In genomic region chr14:104514156-104514848, GRCh38 we compare ENCODE assay signal across 30 cellular contexts.
DNase-seq lines count a peak whose midpoint lies in the region; ATAC-seq and TF ChIP-seq lines count a peak whose summit lies in the region.
"Had no signal": no experiment of that assay in that cellular context is flagged by ENCODE, and none has a peak within 500 bp of the region (broad histone marks: within the 10 kb centered on the region; RNA-seq: fewer than 3 reads in every experiment).

No MANE protein-coding gene starts in this region.

- H3K4me3 Mint-ChIP-seq in type B pancreatic cell: no peak overlapping the region
- H3K4me3 Mint-ChIP-seq: activated B cell treated with CpG ODN at 0.5 μM for 24 hours; activated naive CD8-positive, alpha-beta T cell; dendritic cell treated with granulocyte-macrophage colony-stimulating factor and Interleukin-4, amounts not matched to agents 40 ng/mL and 50 ng/mL, for 4 days; stimulated activated naive CD8-positive, alpha-beta T cell treated with anti-CD3 and anti-CD28 coated beads, Interleukin-15, Interleukin-2, amounts not matched to agents 100 ng/mL and 50 ng/mL, for 24 hours had no signal

- intact Hi-C loops in left ventricle myocardium superior (cut with micrococcal nuclease): no loop called here

- ATAC-seq in left ventricle myocardium superior: peak; percentile 71
- ATAC-seq: gastroesophageal sphincter had no signal

- TF ChIP-seq POLR2A in erythroblast (IDR thresholded peaks at IDR 0.05; ENCODE audit: low read length): no peak

- no peak overlapping the region for H3K27ac Mint-ChIP-seq in type B pancreatic cell
- H3K27ac Mint-ChIP-seq: activated B cell treated with CpG ODN at 0.5 μM for 24 hours; activated naive CD8-positive, alpha-beta T cell; activated T-helper 2 cell treated with anti-CD3 and anti-CD28 coated beads, Interferon-gamma antibody, Interleukin-2, Interleukin-4, amounts not matched to agents 10 μg/mL and 5 μg/mL and 100 μg/mL, durations not matched to agents 14 hours and 24 hours and 36 hours; CD4-positive, alpha-beta memory T cell; dendritic cell treated with granulocyte-macrophage colony-stimulating factor and Interleukin-4, amounts not matched to agents 40 ng/mL and 50 ng/mL, for 4 days; stimulated activated naive CD8-positive, alpha-beta T cell treated with anti-CD3 and anti-CD28 coated beads, Interleukin-15, Interleukin-2, amounts not matched to agents 100 ng/mL and 50 ng/mL, for 24 hours had no signal

- POLR2A ChIA-PET in RWPE1 (lab: Yijun Ruan, JAX; ENCODE audit: low non-redundant PET): no interaction called here

- DNase-seq in activated CD8-positive, alpha-beta memory T cell treated with anti-CD3 and anti-CD28 coated beads for 24 hours: peak; percentile 38
- DNase-seq in activated CD8-positive, alpha-beta memory T cell treated with anti-CD3 and anti-CD28 coated beads, Interleukin-2, amount 50 U/mL, for 48 hours: no peak
- no peak for DNase-seq in RWPE1 (ENCODE audit: low spot score)
- peak; percentile 69 for DNase-seq in left ventricle myocardium superior
- peak; percentile 58 for DNase-seq in type B pancreatic cell (ENCODE audit: extremely low spot score, unreplicated experiment)
- DNase-seq in erythroblast (lab: John Stamatoyannopoulos, UW): no peak
- no peak for DNase-seq in activated CD4-positive, alpha-beta T cell treated with anti-CD3 and anti-CD28 coated beads for 1 hour
- no peak for DNase-seq in GM20000 (ENCODE audit: low spot score)
- DNase-seq: activated B cell treated with CpG ODN at 0.5 μM for 24 hours; activated CD4-positive, alpha-beta T cell treated with anti-CD3 and anti-CD28 coated beads, Interleukin-2, amount 50 U/mL, for 4 hours; CD4-positive, alpha-beta memory T cell; DMS153; GF-D8; HCEC 1CT; hypothalamus; KBM-7; NCI-H1436; NCI-H2107; NCI-H510A; NK-92 treated with Interleukin-12 subunit alpha and Interleukin-12 subunit beta, amount 100 ng/mL, for 24 hours; T1000; thyroid gland had no signal

- H3K27me3 Mint-ChIP-seq in type B pancreatic cell: peaks cover 13% of the 10 kb centered on the region
- H3K27me3 Mint-ChIP-seq: dendritic cell treated with granulocyte-macrophage colony-stimulating factor and Interleukin-4, amounts not matched to agents 40 ng/mL and 50 ng/mL, for 4 days; stimulated activated naive CD8-positive, alpha-beta T cell treated with anti-CD3 and anti-CD28 coated beads, Interleukin-15, Interleukin-2, amounts not matched to agents 100 ng/mL and 50 ng/mL, for 24 hours had no signal

- H3K27ac ChIP-seq in RWPE1: peak overlapping the region; percentile 60
- H3K27ac ChIP-seq: A549, gastroesophageal sphincter, neutrophil, PC-9, thyroid gland had no signal

- no peaks in the 10 kb centered on the region for H3K4me1 Mint-ChIP-seq in type B pancreatic cell (ENCODE audit: unreplicated experiment)
- H3K4me1 Mint-ChIP-seq: activated B cell treated with CpG ODN at 0.5 μM for 24 hours had no signal

- peaks cover 4% of the 10 kb centered on the region for H3K9me3 Mint-ChIP-seq in type B pancreatic cell
- H3K9me3 Mint-ChIP-seq: activated T-helper 2 cell treated with anti-CD3 and anti-CD28 coated beads, Interferon-gamma antibody, Interleukin-2, Interleukin-4, amounts not matched to agents 10 μg/mL and 5 μg/mL and 100 μg/mL, durations not matched to agents 14 hours and 24 hours and 36 hours; dendritic cell treated with granulocyte-macrophage colony-stimulating factor and Interleukin-4, amounts not matched to agents 40 ng/mL and 50 ng/mL, for 4 days; stimulated activated naive CD8-positive, alpha-beta T cell treated with anti-CD3 and anti-CD28 coated beads, Interleukin-15, Interleukin-2, amounts not matched to agents 100 ng/mL and 50 ng/mL, for 24 hours had no signal

- no peaks in the 10 kb centered on the region for H3K36me3 Mint-ChIP-seq in type B pancreatic cell
- H3K36me3 Mint-ChIP-seq: activated naive CD8-positive, alpha-beta T cell had no signal

- CTCF ChIA-PET in RWPE1 (lab: Yijun Ruan, JAX): no interaction called here

- no peak for TF ChIP-seq CTCF in RWPE1 (conservative IDR thresholded peaks at IDR 0.05; ENCODE audit: low read depth)
- TF ChIP-seq CTCF in type B pancreatic cell (conservative IDR thresholded peaks at IDR 0.05): no peak
- TF ChIP-seq CTCF in GM20000 (IDR thresholded peaks at IDR 0.05; ENCODE audit: extremely low read depth, missing control alignments): no peak

Comparison
In these comparisons a context has a peak if more than half of its experiments do, and no peak if none do; other contexts are left out.
1. DNase-seq: peak in activated CD8-positive, alpha-beta memory T cell treated with anti-CD3 and anti-CD28 coated beads for 24 hours (single experiment), left ventricle myocardium superior (single experiment) and type B pancreatic cell (single experiment); none in activated CD8-positive, alpha-beta memory T cell treated with anti-CD3 and anti-CD28 coated beads, Interleukin-2, amount 50 U/mL, for 48 hours (single experiment), RWPE1 (single experiment), erythroblast (0 of 2), activated CD4-positive, alpha-beta T cell treated with anti-CD3 and anti-CD28 coated beads for 1 hour (single experiment) and GM20000 (single experiment).